In the genomic region with DNA sequence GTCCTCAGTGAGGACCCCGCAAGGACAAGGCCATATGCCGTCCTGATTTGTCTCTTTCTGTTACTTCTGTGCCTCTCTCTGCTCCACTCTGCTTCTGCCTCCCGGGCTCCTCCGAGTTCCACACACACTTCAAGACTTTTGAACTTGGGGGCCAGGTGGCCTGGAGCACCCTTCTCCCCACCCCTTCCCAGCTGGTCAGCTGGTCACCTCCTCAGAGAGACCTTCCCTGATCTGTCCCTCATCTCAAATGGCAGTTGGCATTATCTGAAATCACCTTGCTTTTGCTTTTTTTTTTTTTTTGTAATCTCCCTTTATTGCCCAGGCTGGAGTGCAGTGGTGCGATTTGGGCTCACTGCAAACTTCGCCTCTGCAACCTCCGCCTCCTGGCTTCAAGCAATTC, we compare ENCODE assay signal across 19 cellular contexts. TPM values are rescaled to one million over a fixed set of nuclear protein-coding genes. Genes with fewer than 3 reads are reported as not detected.
DNase-seq lines count a peak whose midpoint lies in the region; TF ChIP-seq lines count a peak whose summit lies in the region.
"Had no signal": no experiment of that assay in that cellular context is flagged by ENCODE, and none has a peak within 500 bp of the region (broad histone marks: within the 10 kb centered on the region; RNA-seq: fewer than 3 reads in every experiment).

No MANE protein-coding gene starts in this region.

- no peak for DNase-seq in activated CD4-positive, alpha-beta T cell treated with anti-CD3 and anti-CD28 coated beads, Interleukin-2, amount 10 ng/mL, durations not matched to agents 7 days and 5 days
- DNase-seq in activated CD4-positive, alpha-beta T cell treated with anti-CD3 and anti-CD28 coated beads for 48 hours, result no peak
- DNase-seq in RWPE1 (ENCODE audit: low spot score) (no peak), epidermal melanocyte (ENCODE audit: insufficient read length, low spot score) (peak; percentile 8), progenitor cell of endocrine pancreas (ENCODE audit: low spot score, unreplicated experiment) (no peak), NCI-H1930 (lab: John Stamatoyannopoulos, UW) (no peak), osteocyte (ENCODE audit: extremely low spot score, unreplicated experiment) (no peak), NCI-H187 (lab: John Stamatoyannopoulos, UW) (no peak)
- DNase-seq: amniotic stem cell, DMS79, GM23248, hippocampal formation, mesenchymal stem cell, NCI-H1417, NCI-H774, thyroid gland had no signal

- H3K4me1 Mint-ChIP-seq in activated CD4-positive, alpha-beta T cell treated with anti-CD3 and anti-CD28 coated beads, Interleukin-2, amount 10 ng/mL, durations not matched to agents 7 days and 5 days, result peaks cover 29% of the 10 kb centered on the region
- peaks cover 8% of the 10 kb centered on the region for H3K4me1 Mint-ChIP-seq in progenitor cell of endocrine pancreas (ENCODE audit: low read depth)
- H3K4me1 Mint-ChIP-seq in osteocyte (ENCODE audit: unreplicated experiment), result peaks cover 32% of the 10 kb centered on the region

- POLR2A ChIA-PET in activated CD4-positive, alpha-beta T cell treated with anti-CD3 and anti-CD28 coated beads, Interleukin-2, amount 10 ng/mL, durations not matched to agents 7 days and 5 days (lab: Charles Lee), result no interaction called here
- POLR2A ChIA-PET in RWPE1 (lab: Yijun Ruan, JAX; ENCODE audit: low non-redundant PET), result no interaction called here

- H3K27ac ChIP-seq in RWPE1, result peak overlapping the region; percentile 91
- H3K27ac ChIP-seq: C4-2B, GM23248, thyroid gland had no signal

- peak overlapping the region; percentile 8 for H3K4me3 Mint-ChIP-seq in activated CD4-positive, alpha-beta T cell treated with anti-CD3 and anti-CD28 coated beads, Interleukin-2, amount 10 ng/mL, durations not matched to agents 7 days and 5 days
- H3K4me3 Mint-ChIP-seq in progenitor cell of endocrine pancreas (ENCODE audit: low read depth) (no peak overlapping the region), osteocyte (ENCODE audit: unreplicated experiment) (no peak overlapping the region)
- H3K4me3 Mint-ChIP-seq: activated CD4-positive, alpha-beta memory T cell treated with anti-CD3 and anti-CD28 coated beads, Interleukin-2, amount 10 ng/mL, durations not matched to agents 7 days and 5 days had no signal

- no peak for TF ChIP-seq CTCF in RWPE1 (conservative IDR thresholded peaks at IDR 0.05; ENCODE audit: low read depth)
- TF ChIP-seq CTCF in progenitor cell of endocrine pancreas (IDR thresholded peaks at IDR 0.05; ENCODE audit: unreplicated experiment), result no peak
- no peak for TF ChIP-seq CTCF in osteocyte (IDR thresholded peaks at IDR 0.05)

- H3K36me3 Mint-ChIP-seq in activated CD4-positive, alpha-beta T cell treated with anti-CD3 and anti-CD28 coated beads, Interleukin-2, amount 10 ng/mL, durations not matched to agents 7 days and 5 days (ENCODE audit: low read depth), result no peaks in the 10 kb centered on the region
- no peaks in the 10 kb centered on the region for H3K36me3 Mint-ChIP-seq in progenitor cell of endocrine pancreas (ENCODE audit: insufficient read depth)
- H3K36me3 Mint-ChIP-seq in osteocyte (ENCODE audit: unreplicated experiment), result no peaks in the 10 kb centered on the region

- H3K9me3 Mint-ChIP-seq in activated CD4-positive, alpha-beta T cell treated with anti-CD3 and anti-CD28 coated beads, Interleukin-2, amount 10 ng/mL, durations not matched to agents 7 days and 5 days, result no peaks in the 10 kb centered on the region
- H3K9me3 Mint-ChIP-seq in progenitor cell of endocrine pancreas (ENCODE audit: low read depth) (no peaks in the 10 kb centered on the region), osteocyte (ENCODE audit: unreplicated experiment) (no peaks in the 10 kb centered on the region)
- H3K9me3 Mint-ChIP-seq: activated CD4-positive, alpha-beta memory T cell treated with anti-CD3 and anti-CD28 coated beads, Interleukin-2, amount 10 ng/mL, durations not matched to agents 7 days and 5 days had no signal

- peak overlapping the region; percentile 81 for H3K27ac Mint-ChIP-seq in activated CD4-positive, alpha-beta T cell treated with anti-CD3 and anti-CD28 coated beads, Interleukin-2, amount 10 ng/mL, durations not matched to agents 7 days and 5 days
- H3K27ac Mint-ChIP-seq in progenitor cell of endocrine pancreas (peak overlapping the region; percentile 16), osteocyte (ENCODE audit: unreplicated experiment) (no peak overlapping the region)

- CTCF ChIA-PET in activated CD4-positive, alpha-beta T cell treated with anti-CD3 and anti-CD28 coated beads, Interleukin-2, amount 10 ng/mL, durations not matched to agents 7 days and 5 days (lab: Charles Lee), result interaction anchor here (1.2 kb wide), 1 partner anchor 22 kb away, joined by 5 read pairs; no protein-coding TSS in a partner anchor
- CTCF ChIA-PET in RWPE1 (lab: Yijun Ruan, JAX), result interaction anchor here (1.3 kb wide), 1 partner anchor 36 kb away, joined by 4 read pairs; no protein-coding TSS in a partner anchor

- H3K27me3 Mint-ChIP-seq in activated CD4-positive, alpha-beta T cell treated with anti-CD3 and anti-CD28 coated beads, Interleukin-2, amount 10 ng/mL, durations not matched to agents 7 days and 5 days, result peaks cover 53% of the 10 kb centered on the region
- H3K27me3 Mint-ChIP-seq in progenitor cell of endocrine pancreas, result peaks cover 44% of the 10 kb centered on the region
- no peaks in the 10 kb centered on the region for H3K27me3 Mint-ChIP-seq in osteocyte (ENCODE audit: unreplicated experiment)

RNA-seq across cellular contexts. Expression of a gene that starts 2.2 kb away (rescaled TPM):
- total RNA-seq in activated CD4-positive, alpha-beta T cell treated with anti-CD3 and anti-CD28 coated beads, Interleukin-2, amount 10 ng/mL, durations not matched to agents 7 days and 5 days, result not detected
- total RNA-seq in progenitor cell of endocrine pancreas (not detected in 2 replicates), osteocyte (0.83 and 1.8 TPM in 2 replicates)
- total RNA-seq: renal cortical epithelial cell had no signal

RNA-seq across cellular contexts. Expression of a gene that starts 16.3 kb away (rescaled TPM):
- 10 to 100 TPM; 68.3 to 93.8 TPM for total RNA-seq in activated CD4-positive, alpha-beta T cell treated with anti-CD3 and anti-CD28 coated beads, Interleukin-2, amount 10 ng/mL, durations not matched to agents 7 days and 5 days
- total RNA-seq in progenitor cell of endocrine pancreas, result 64.7 and 76.6 TPM in 2 replicates
- total RNA-seq in osteocyte, result 80.1 and 80.9 TPM in 2 replicates

RNA-seq across cellular contexts. Expression of a gene that starts 24.3 kb away (rescaled TPM):
- 10 to 100 TPM; 40.0 to 41.4 TPM for total RNA-seq in activated CD4-positive, alpha-beta T cell treated with anti-CD3 and anti-CD28 coated beads, Interleukin-2, amount 10 ng/mL, durations not matched to agents 7 days and 5 days
- 44.9 and 52.6 TPM in 2 replicates for total RNA-seq in progenitor cell of endocrine pancreas
- 28.7 and 30.9 TPM in 2 replicates for total RNA-seq in osteocyte

RNA-seq across cellular contexts. Expression of a gene that starts 46.4 kb away (rescaled TPM):
- total RNA-seq in activated CD4-positive, alpha-beta T cell treated with anti-CD3 and anti-CD28 coated beads, Interleukin-2, amount 10 ng/mL, durations not matched to agents 7 days and 5 days, result 10 to 100 TPM; 68.1 to 78.4 TPM
- total RNA-seq in progenitor cell of endocrine pancreas (32.1 and 35.0 TPM in 2 replicates), osteocyte (29.0 and 29.3 TPM in 2 replicates)

RNA-seq across cellular contexts. Expression of a gene that starts 49.4 kb away (rescaled TPM):
- total RNA-seq in activated CD4-positive, alpha-beta T cell treated with anti-CD3 and anti-CD28 coated beads, Interleukin-2, amount 10 ng/mL, durations not matched to agents 7 days and 5 days, result 10 to 100 TPM; 78.6 to 88.9 TPM
- total RNA-seq in progenitor cell of endocrine pancreas (4.2 and 5.0 TPM in 2 replicates), osteocyte (9.4 and 13.0 TPM in 2 replicates)
